ENCODE assay signal across 6 cellular contexts in genomic region chr13:16158958-16159357, GRCh38.
A peak's percentile ranks its signal among the peaks of the same experiment; 100 is the strongest.
DNase-seq lines count a peak whose midpoint lies in the region; ATAC-seq, FAIRE-seq and TF ChIP-seq lines count a peak whose summit lies in the region.
"Not testable (repeated sequence)": the region's sequence is repeated elsewhere in the genome, so short reads cannot be mapped to it uniquely, and the experiment has no call there.

No MANE protein-coding gene starts in this region.

- peaks cover 12% of the 10 kb centered on the region for H3K36me3 ChIP-seq in GM23338 (ENCODE audit: insufficient read depth)
- not testable (repeated sequence) for H3K36me3 ChIP-seq in endothelial cell of umbilical vein (ENCODE audit: control insufficient read depth in 2 of 2, extremely low read depth in 1 of 2, insufficient read depth in 2 of 2, low read length in 2 of 2); hepatocyte (replicated peaks; ENCODE audit: insufficient read depth, low read depth); neural progenitor cell

- not testable (repeated sequence) for H3K4me1 ChIP-seq in GM23338 (ENCODE audit: insufficient read depth); endothelial cell of umbilical vein (ENCODE audit: control insufficient read depth, extremely low read depth, insufficient read depth, low read length); hepatocyte (ENCODE audit: insufficient read depth); neural progenitor cell

- H4K20me1 ChIP-seq in GM23338 (replicated peaks; ENCODE audit: insufficient read depth); endothelial cell of umbilical vein (replicated peaks; ENCODE audit: control insufficient read depth, extremely low read depth, insufficient read depth, low read length); hepatocyte (ENCODE audit: insufficient read depth, poor library complexity, severe bottlenecking); neural progenitor cell (ENCODE audit: low read depth): not testable (repeated sequence)

- H3F3A ChIP-seq in GM23338 (replicated peaks; ENCODE audit: low read depth); neural progenitor cell (ENCODE audit: low read depth): not testable (repeated sequence)

- H3K9me3 Mint-ChIP-seq in GM23338 (peaks cover 58% of the 10 kb centered on the region), neural progenitor cell (peaks cover 16% of the 10 kb centered on the region)
- peaks cover 23% of the 10 kb centered on the region for H3K9me3 Mint-ChIP-seq in activated CD4-positive, alpha-beta T cell treated with anti-CD3 and anti-CD28 coated beads, Interleukin-2, amount 10 ng/mL, durations not matched to agents 24 days and 14 days

- not testable (repeated sequence) for H3K27me3 ChIP-seq in GM23338 (ENCODE audit: insufficient read depth); endothelial cell of umbilical vein (ENCODE audit: control insufficient read depth in 2 of 2, insufficient read depth in 2 of 2, low read length in 2 of 2); hepatocyte; neural progenitor cell

- not testable (repeated sequence) for H2AFZ ChIP-seq in GM23338; endothelial cell of umbilical vein (ENCODE audit: low read depth, low read length); hepatocyte; neural progenitor cell (replicated peaks)

- 65% methylated on average over 3 of the region's 5 CpGs for WGBS in hepatocyte (ENCODE audit: low lambda C conversion rate, missing lambda C conversion rate)

- not testable (repeated sequence) for ATAC-seq in GM23338

- not testable (repeated sequence) for H3K27ac Mint-ChIP-seq in GM23338; activated CD4-positive, alpha-beta T cell treated with anti-CD3 and anti-CD28 coated beads, Interleukin-2, amount 10 ng/mL, durations not matched to agents 24 days and 14 days; neural progenitor cell

- TF ChIP-seq CTCF in GM23338 (conservative IDR thresholded peaks at IDR 0.05; ENCODE audit: low read depth in 2 of 2); endothelial cell of umbilical vein (IDR thresholded peaks at IDR 0.05; ENCODE audit: extremely low read depth in 1 of 2, insufficient read depth in 1 of 2, low read depth in 1 of 2, low read length in 2 of 2); hepatocyte (IDR thresholded peaks at IDR 0.05; ENCODE audit: poor library complexity); neural progenitor cell (IDR thresholded peaks at IDR 0.05): not testable (repeated sequence)

- H3K36me3 Mint-ChIP-seq in GM23338 (ENCODE audit: low read depth): peaks cover 18% of the 10 kb centered on the region; the same call in 2 of the 3 replicates
- not testable (repeated sequence) for H3K36me3 Mint-ChIP-seq in activated CD4-positive, alpha-beta T cell treated with anti-CD3 and anti-CD28 coated beads, Interleukin-2, amount 10 ng/mL, durations not matched to agents 24 days and 14 days (ENCODE audit: low read depth); neural progenitor cell

- not testable (repeated sequence) for DNase-seq in GM23338 (ENCODE audit: low spot score)
- DNase-seq in HCEC 1CT (peak; percentile 0), endothelial cell of umbilical vein (ENCODE audit: low read depth, low spot score) (peak; percentile 26), hepatocyte (ENCODE audit: low spot score) (peak; percentile 4), neural progenitor cell (ENCODE audit: low spot score) (peak; percentile 1)
- DNase-seq in activated CD4-positive, alpha-beta T cell treated with anti-CD3 and anti-CD28 coated beads, Interleukin-2, amount 10 ng/mL, durations not matched to agents 24 days and 14 days: peak; percentile 67

- intact Hi-C loops in activated CD4-positive, alpha-beta T cell treated with anti-CD3 and anti-CD28 coated beads, Interleukin-2, amount 10 ng/mL, durations not matched to agents 24 days and 14 days (cut with micrococcal nuclease); endothelial cell of umbilical vein (cut with micrococcal nuclease): not testable (repeated sequence)

- POLR2A ChIA-PET in endothelial cell of umbilical vein (lab: Charles Lee): not testable (repeated sequence)

- dilution Hi-C loops in endothelial cell of umbilical vein (cut with MboI; ENCODE audit: extremely low pct_ligation_motif_present, low sequenced_read_pairs): not testable (repeated sequence)

- FAIRE-seq in endothelial cell of umbilical vein (lab: Jason Lieb, UNC): not testable (repeated sequence)

- not testable (repeated sequence) for H3K4me3 Mint-ChIP-seq in GM23338; activated CD4-positive, alpha-beta T cell treated with anti-CD3 and anti-CD28 coated beads, Interleukin-2, amount 10 ng/mL, durations not matched to agents 24 days and 14 days; neural progenitor cell

- TF ChIP-seq POLR2A in endothelial cell of umbilical vein (IDR thresholded peaks at IDR 0.05; ENCODE audit: low read depth, low read length): not testable (repeated sequence)

- H3K27ac ChIP-seq in GM23338 (ENCODE audit: low read depth); endothelial cell of umbilical vein (ENCODE audit: insufficient read depth, low read depth, low read length); hepatocyte; neural progenitor cell: not testable (repeated sequence)

- not testable (repeated sequence) for H3K4me2 ChIP-seq in GM23338; endothelial cell of umbilical vein (ENCODE audit: insufficient read depth, low read length); hepatocyte; neural progenitor cell

- H3K27me3 Mint-ChIP-seq in GM23338 (ENCODE audit: insufficient read depth, low read depth, poor library complexity); activated CD4-positive, alpha-beta T cell treated with anti-CD3 and anti-CD28 coated beads, Interleukin-2, amount 10 ng/mL, durations not matched to agents 24 days and 14 days; neural progenitor cell (ENCODE audit: insufficient read depth, low read depth): not testable (repeated sequence)

- not testable (repeated sequence) for H3K79me2 ChIP-seq in GM23338 (replicated peaks; ENCODE audit: insufficient read depth); endothelial cell of umbilical vein (ENCODE audit: control insufficient read depth, insufficient read depth, low read length); hepatocyte; neural progenitor cell (ENCODE audit: low read depth)

- peak overlapping the region; percentile 9; the same call in 1 of the 2 replicates for H3K4me3 ChIP-seq in GM23338
- not testable (repeated sequence) for H3K4me3 ChIP-seq in endothelial cell of umbilical vein (replicated peaks in 1 of 3; ENCODE audit: insufficient read depth in 1 of 3, low read depth in 1 of 3, low read length in 3 of 3); hepatocyte; neural progenitor cell

- CTCF ChIA-PET in endothelial cell of umbilical vein (lab: Charles Lee): not testable (repeated sequence)

- H3K4me1 Mint-ChIP-seq in GM23338; activated CD4-positive, alpha-beta T cell treated with anti-CD3 and anti-CD28 coated beads, Interleukin-2, amount 10 ng/mL, durations not matched to agents 24 days and 14 days; neural progenitor cell: not testable (repeated sequence)

- not testable (repeated sequence) for H3K9me3 ChIP-seq in endothelial cell of umbilical vein (replicated peaks; ENCODE audit: control insufficient read depth, insufficient read depth, low read length)
- peaks cover 18% of the 10 kb centered on the region for H3K9me3 ChIP-seq in hepatocyte (ENCODE audit: low read depth)
- peaks cover 31% of the 10 kb centered on the region for H3K9me3 ChIP-seq in neural progenitor cell (ENCODE audit: low read depth)

- not testable (repeated sequence) for H3K9ac ChIP-seq in endothelial cell of umbilical vein (replicated peaks; ENCODE audit: extremely low read depth, insufficient read depth, low read length); neural progenitor cell

- not testable (repeated sequence) for BruUV-seq in endothelial cell of umbilical vein (replicated peaks; lab: Mats Ljungman, UMichigan)

- H3K9me2 ChIP-seq in GM23338 (ENCODE audit: insufficient read depth); hepatocyte (replicated peaks; ENCODE audit: insufficient read depth): not testable (repeated sequence)

- not testable (repeated sequence) for H3K9me1 ChIP-seq in endothelial cell of umbilical vein (replicated peaks; ENCODE audit: control insufficient read depth, extremely low read depth, insufficient read depth, low read length)
